ENCODE assay signal across 1 cellular context in the genomic region with DNA sequence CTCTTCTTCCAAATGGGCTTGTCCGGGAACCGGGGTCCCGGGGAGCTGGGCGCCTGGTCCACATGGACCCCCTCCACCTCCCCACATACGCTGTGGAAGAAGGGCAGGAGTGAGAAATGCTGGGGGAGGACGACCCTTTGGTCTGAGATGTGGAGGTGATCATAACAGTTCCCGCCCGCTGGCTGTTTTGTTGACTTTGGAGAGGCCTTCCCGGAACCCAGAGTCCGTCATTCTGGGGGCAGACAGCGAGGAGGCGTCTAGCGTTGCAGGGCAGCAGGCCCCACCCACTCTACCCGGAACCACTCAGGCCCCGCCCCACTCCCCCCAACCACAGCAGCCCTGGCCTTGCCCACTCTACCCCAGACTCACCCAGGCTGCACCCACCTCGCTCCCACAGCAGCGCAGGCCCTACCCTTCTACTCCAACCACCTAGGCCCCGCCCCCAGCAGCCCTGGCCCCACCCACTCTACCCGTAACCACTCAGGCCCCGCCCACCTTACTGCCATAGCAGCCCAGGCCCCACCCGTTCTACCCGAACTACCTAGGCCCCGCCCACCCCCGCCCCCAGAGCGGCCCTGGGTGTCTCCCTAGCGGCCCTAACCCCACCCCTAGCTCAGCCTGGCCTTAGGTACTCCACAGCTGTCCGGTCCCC.
TF ChIP-seq lines count a peak whose summit lies in the region.

No MANE protein-coding gene starts in this region.

TF ChIP-seq in HCT116, 20 proteins besides CTCF, POLR2A, EP300 and RAD21:
- TF ChIP-seq, protein P1, sequence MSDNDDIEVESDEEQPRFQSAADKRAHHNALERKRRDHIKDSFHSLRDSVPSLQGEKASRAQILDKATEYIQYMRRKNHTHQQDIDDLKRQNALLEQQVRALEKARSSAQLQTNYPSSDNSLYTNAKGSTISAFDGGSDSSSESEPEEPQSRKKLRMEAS (IDR thresholded peaks at IDR 0.05): no peak
- TF ChIP-seq ZNF274 (IDR thresholded peaks at IDR 0.05; ENCODE audit: low read depth, low read length) (no peak), ZFX (IDR thresholded peaks at IDR 0.05) (no peak), ELF1 (IDR thresholded peaks at IDR 0.05; ENCODE audit: borderline replicate concordance, low read depth) (no peak), FOSL1 (IDR thresholded peaks at IDR 0.05; ENCODE audit: low read depth) (no peak), SRF (IDR thresholded peaks at IDR 0.05; ENCODE audit: low read depth) (no peak)
- TF ChIP-seq, protein P2, sequence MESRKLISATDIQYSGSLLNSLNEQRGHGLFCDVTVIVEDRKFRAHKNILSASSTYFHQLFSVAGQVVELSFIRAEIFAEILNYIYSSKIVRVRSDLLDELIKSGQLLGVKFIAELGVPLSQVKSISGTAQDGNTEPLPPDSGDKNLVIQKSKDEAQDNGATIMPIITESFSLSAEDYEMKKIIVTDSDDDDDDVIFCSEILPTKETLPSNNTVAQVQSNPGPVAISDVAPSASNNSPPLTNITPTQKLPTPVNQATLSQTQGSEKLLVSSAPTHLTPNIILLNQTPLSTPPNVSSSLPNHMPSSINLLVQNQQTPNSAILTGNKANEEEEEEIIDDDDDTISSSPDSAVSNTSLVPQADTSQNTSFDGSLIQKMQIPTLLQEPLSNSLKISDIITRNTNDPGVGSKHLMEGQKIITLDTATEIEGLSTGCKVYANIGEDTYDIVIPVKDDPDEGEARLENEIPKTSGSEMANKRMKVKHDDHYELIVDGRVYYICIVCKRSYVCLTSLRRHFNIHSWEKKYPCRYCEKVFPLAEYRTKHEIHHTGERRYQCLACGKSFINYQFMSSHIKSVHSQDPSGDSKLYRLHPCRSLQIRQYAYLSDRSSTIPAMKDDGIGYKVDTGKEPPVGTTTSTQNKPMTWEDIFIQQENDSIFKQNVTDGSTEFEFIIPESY (IDR thresholded peaks at IDR 0.05; ENCODE audit: extremely low read depth, insufficient replicate concordance, low read length): no peak
